8 cellular contexts compared by ENCODE assay signal in the genomic region with DNA sequence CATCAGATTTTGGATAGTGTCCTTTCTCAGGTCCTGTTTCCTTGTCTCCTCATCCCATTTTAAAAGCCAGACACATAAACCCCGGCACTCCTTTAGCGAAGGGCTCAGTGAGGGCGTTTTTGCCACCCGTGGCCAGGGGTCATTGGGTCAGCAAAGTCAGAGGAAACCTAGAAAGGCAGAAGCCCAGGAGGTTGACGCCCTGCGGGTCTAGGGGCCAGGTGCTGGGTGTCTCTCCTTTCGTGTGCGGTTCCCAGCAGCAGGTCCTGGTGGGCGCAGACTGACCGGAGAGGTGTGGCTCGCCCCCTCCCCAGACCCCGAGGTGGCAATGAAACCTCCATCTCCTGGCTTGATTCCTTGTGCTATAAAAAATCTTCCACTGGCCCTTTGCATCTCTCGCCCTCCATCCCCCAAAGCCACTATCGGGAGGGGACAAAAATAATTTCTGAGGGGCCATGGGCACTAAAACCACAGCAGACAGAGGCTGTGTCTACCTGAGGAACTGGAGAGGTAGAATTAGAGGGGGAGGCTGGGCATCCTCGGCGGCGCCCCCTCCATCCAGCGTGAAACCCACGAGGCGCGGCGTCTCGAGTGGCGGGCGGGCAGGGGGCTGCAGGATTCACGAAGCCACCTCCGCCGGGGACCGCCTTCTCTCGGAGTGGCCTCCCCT. TPM values are rescaled to one million over a fixed set of nuclear protein-coding genes. Genes with fewer than 3 reads are reported as not detected.
DNase-seq lines count a peak whose midpoint lies in the region; ATAC-seq and TF ChIP-seq lines count a peak whose summit lies in the region.

No MANE protein-coding gene starts in this region.

- H3K9me2 ChIP-seq in SK-N-SH, result no peaks in the 10 kb centered on the region

- H3K79me2 ChIP-seq in SK-N-SH (ENCODE audit: insufficient read depth), result peaks cover 96% of the 10 kb centered on the region

- H3K9ac ChIP-seq in SK-N-SH, result peak overlapping the region; percentile 98

- H3F3A ChIP-seq in SK-N-SH (replicated peaks; ENCODE audit: insufficient read depth), result peaks cover 41% of the 10 kb centered on the region

- no peaks in the 10 kb centered on the region for H3K9me3 ChIP-seq in SK-N-SH

- peaks cover 32% of the 10 kb centered on the region for H4K20me1 ChIP-seq in SK-N-SH (ENCODE audit: insufficient read depth)

- POLR2A ChIA-PET in SK-N-SH (lab: Yijun Ruan, JAX), result no interaction called here

- WGBS in SK-N-SH (ENCODE audit: low lambda C conversion rate), result 41% methylated on average over 17 of the region's 30 CpGs

- H3K4me3 ChIP-seq in SK-N-SH (ENCODE audit: low read depth in 2 of 2, low read length in 1 of 2) (peak overlapping the region; percentile 86 to 88), epithelial cell of proximal tubule (ENCODE audit: low read depth, low read length) (peak overlapping the region; percentile 84)

- H3K27me3 ChIP-seq in SK-N-SH (ENCODE audit: insufficient read depth), result no peaks in the 10 kb centered on the region

- H2AFZ ChIP-seq in SK-N-SH (ENCODE audit: low read depth), result no peak overlapping the region

- peaks cover 0 to 19% of the 10 kb centered on the region in 2 experiments; a peak in 2 of 4 replicates for H3K4me1 ChIP-seq in SK-N-SH (ENCODE audit: control insufficient read depth in 1 of 2, insufficient read depth in 2 of 2, low read depth in 1 of 2, low read length in 1 of 2)

- peak overlapping the region; percentile 88 to 96 for H3K27ac ChIP-seq in SK-N-SH (ENCODE audit: low read depth in 2 of 2, low read length in 1 of 2)

- H3K27ac Mint-ChIP-seq in nephron, result peak overlapping the region; percentile 94 to 96 (median 96)

- CTCF ChIA-PET in SK-N-SH (lab: Yijun Ruan, JAX), result interaction anchor here (1.1 to 3.9 kb wide), 4 partner anchors 13 to 368 kb away, joined by 3 to 79 read pairs (median 24); no protein-coding TSS in a partner anchor

- no peak for TF ChIP-seq RAD21 in SK-N-SH (IDR thresholded peaks at IDR 0.05; ENCODE audit: low read length)

- DNase-seq in DMS53 (lab: John Stamatoyannopoulos, UW) (peak; percentile 55), DMS53 treated with DMSO at 0.1 percent for 48 hours (lab: John Stamatoyannopoulos, UW; ENCODE audit: unreplicated experiment) (no peak), SK-N-SH (peak; percentile 36), epithelial cell of proximal tubule (ENCODE audit: low read depth) (no peak), GOT3 (lab: John Stamatoyannopoulos, UW) (no peak)

- TF ChIP-seq CTCF in SK-N-SH (IDR thresholded peaks at IDR 0.05) (no peak), epithelial cell of proximal tubule (conservative IDR thresholded peaks at IDR 0.05; ENCODE audit: low read depth, low read length) (no peak), nephron (IDR thresholded peaks at IDR 0.05; ENCODE audit: unreplicated experiment in 3 of 3) (no peak)

- H3K27me3 Mint-ChIP-seq in nephron (ENCODE audit: low read depth), result no peaks in the 10 kb centered on the region

- TF ChIP-seq EP300 in SK-N-SH (IDR thresholded peaks at IDR 0.05; ENCODE audit: borderline replicate concordance in 1 of 2, low read depth in 1 of 2, low read length in 1 of 2), result no peak

- H3K9me3 Mint-ChIP-seq in nephron, result no peaks in the 10 kb centered on the region

- H3K4me3 Mint-ChIP-seq in nephron, result peak overlapping the region; percentile 90 to 95 (median 94)

- H3K36me3 Mint-ChIP-seq in nephron (ENCODE audit: low read depth), result no peaks in the 10 kb centered on the region

- peak overlapping the region; percentile 91 for H3K4me2 ChIP-seq in SK-N-SH

- peaks cover 45% of the 10 kb centered on the region for H3K4me1 Mint-ChIP-seq in nephron

- peaks cover 0 to 24% of the 10 kb centered on the region in 2 experiments for H3K36me3 ChIP-seq in SK-N-SH (replicated peaks in 1 of 2; ENCODE audit: control insufficient read depth in 1 of 2, insufficient read depth in 2 of 2, low read length in 1 of 2)

- ATAC-seq in GM18502 (IDR thresholded peaks at IDR 0.05; ENCODE audit: poor library complexity, unreplicated experiment) (no peak), GM19351 (IDR thresholded peaks at IDR 0.05; ENCODE audit: unreplicated experiment) (no peak)

TF ChIP-seq in SK-N-SH, 30 proteins besides CTCF, POLR2A, EP300 and RAD21:
- 0 out of 2 replicates have a peak, but pooled peaks have one; percentile 29 for TF ChIP-seq FOXJ3 (CRISPR knock-in tag; IDR thresholded peaks at IDR 0.05)
- TF ChIP-seq GATA2 (CRISPR knock-in tag; IDR thresholded peaks at IDR 0.05), result no peak
- no peak for TF ChIP-seq TCF12 (IDR thresholded peaks at IDR 0.05)

RNA-seq across cellular contexts. Expression of a gene that starts 0.9 kb away (rescaled TPM):
- 147 and 169 TPM in 2 replicates for polyA plus RNA-seq in SK-N-SH (2012; rRNA removed)
- 125 and 136 TPM in 2 replicates for polyA plus RNA-seq in SK-N-SH (2012; cell fraction: cytosol; rRNA removed)
- 171 and 281 TPM in 2 replicates for polyA plus RNA-seq in SK-N-SH (2012; cell fraction: nucleus; rRNA removed)
- 110 and 122 TPM in 2 replicates for total RNA-seq in epithelial cell of proximal tubule

Comparison
In these comparisons a context has a peak if more than half of its experiments do, and no peak if none do; other contexts are left out.
1. DNase-seq: peak in DMS53 (single experiment) and SK-N-SH (single experiment); none in DMS53 treated with DMSO at 0.1 percent for 48 hours (single experiment), epithelial cell of proximal tubule (single experiment) and GOT3 (single experiment).